1 cellular context compared by ENCODE assay signal in the genomic region with DNA sequence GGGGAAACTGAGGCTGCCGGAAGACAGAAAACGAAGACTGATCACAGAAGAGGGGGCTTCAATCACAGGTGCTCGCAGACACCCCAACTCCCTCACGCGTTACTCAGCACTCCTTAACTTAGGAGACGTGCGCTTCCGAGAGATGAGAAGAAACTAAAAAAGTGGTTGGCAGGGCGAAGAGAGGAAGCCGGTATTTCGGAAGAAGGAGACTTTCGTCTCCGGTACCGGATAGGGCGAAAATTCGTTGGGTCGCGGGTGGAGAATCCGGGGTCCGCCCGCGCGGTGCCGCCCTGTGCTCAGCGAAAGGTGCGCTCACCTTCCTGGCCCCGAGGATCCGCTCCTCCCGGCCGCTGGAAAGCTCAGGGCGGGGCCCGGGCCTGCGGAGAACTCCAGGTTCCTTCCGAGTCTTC.
A peak's percentile ranks its signal among the peaks of the same experiment; 100 is the strongest.
TF ChIP-seq lines count a peak whose summit lies in the region.

No MANE protein-coding gene starts in this region.

TF ChIP-seq in H1, 55 proteins besides CTCF, POLR2A, EP300 and RAD21 (continued from another document):
- TF ChIP-seq, protein P1, sequence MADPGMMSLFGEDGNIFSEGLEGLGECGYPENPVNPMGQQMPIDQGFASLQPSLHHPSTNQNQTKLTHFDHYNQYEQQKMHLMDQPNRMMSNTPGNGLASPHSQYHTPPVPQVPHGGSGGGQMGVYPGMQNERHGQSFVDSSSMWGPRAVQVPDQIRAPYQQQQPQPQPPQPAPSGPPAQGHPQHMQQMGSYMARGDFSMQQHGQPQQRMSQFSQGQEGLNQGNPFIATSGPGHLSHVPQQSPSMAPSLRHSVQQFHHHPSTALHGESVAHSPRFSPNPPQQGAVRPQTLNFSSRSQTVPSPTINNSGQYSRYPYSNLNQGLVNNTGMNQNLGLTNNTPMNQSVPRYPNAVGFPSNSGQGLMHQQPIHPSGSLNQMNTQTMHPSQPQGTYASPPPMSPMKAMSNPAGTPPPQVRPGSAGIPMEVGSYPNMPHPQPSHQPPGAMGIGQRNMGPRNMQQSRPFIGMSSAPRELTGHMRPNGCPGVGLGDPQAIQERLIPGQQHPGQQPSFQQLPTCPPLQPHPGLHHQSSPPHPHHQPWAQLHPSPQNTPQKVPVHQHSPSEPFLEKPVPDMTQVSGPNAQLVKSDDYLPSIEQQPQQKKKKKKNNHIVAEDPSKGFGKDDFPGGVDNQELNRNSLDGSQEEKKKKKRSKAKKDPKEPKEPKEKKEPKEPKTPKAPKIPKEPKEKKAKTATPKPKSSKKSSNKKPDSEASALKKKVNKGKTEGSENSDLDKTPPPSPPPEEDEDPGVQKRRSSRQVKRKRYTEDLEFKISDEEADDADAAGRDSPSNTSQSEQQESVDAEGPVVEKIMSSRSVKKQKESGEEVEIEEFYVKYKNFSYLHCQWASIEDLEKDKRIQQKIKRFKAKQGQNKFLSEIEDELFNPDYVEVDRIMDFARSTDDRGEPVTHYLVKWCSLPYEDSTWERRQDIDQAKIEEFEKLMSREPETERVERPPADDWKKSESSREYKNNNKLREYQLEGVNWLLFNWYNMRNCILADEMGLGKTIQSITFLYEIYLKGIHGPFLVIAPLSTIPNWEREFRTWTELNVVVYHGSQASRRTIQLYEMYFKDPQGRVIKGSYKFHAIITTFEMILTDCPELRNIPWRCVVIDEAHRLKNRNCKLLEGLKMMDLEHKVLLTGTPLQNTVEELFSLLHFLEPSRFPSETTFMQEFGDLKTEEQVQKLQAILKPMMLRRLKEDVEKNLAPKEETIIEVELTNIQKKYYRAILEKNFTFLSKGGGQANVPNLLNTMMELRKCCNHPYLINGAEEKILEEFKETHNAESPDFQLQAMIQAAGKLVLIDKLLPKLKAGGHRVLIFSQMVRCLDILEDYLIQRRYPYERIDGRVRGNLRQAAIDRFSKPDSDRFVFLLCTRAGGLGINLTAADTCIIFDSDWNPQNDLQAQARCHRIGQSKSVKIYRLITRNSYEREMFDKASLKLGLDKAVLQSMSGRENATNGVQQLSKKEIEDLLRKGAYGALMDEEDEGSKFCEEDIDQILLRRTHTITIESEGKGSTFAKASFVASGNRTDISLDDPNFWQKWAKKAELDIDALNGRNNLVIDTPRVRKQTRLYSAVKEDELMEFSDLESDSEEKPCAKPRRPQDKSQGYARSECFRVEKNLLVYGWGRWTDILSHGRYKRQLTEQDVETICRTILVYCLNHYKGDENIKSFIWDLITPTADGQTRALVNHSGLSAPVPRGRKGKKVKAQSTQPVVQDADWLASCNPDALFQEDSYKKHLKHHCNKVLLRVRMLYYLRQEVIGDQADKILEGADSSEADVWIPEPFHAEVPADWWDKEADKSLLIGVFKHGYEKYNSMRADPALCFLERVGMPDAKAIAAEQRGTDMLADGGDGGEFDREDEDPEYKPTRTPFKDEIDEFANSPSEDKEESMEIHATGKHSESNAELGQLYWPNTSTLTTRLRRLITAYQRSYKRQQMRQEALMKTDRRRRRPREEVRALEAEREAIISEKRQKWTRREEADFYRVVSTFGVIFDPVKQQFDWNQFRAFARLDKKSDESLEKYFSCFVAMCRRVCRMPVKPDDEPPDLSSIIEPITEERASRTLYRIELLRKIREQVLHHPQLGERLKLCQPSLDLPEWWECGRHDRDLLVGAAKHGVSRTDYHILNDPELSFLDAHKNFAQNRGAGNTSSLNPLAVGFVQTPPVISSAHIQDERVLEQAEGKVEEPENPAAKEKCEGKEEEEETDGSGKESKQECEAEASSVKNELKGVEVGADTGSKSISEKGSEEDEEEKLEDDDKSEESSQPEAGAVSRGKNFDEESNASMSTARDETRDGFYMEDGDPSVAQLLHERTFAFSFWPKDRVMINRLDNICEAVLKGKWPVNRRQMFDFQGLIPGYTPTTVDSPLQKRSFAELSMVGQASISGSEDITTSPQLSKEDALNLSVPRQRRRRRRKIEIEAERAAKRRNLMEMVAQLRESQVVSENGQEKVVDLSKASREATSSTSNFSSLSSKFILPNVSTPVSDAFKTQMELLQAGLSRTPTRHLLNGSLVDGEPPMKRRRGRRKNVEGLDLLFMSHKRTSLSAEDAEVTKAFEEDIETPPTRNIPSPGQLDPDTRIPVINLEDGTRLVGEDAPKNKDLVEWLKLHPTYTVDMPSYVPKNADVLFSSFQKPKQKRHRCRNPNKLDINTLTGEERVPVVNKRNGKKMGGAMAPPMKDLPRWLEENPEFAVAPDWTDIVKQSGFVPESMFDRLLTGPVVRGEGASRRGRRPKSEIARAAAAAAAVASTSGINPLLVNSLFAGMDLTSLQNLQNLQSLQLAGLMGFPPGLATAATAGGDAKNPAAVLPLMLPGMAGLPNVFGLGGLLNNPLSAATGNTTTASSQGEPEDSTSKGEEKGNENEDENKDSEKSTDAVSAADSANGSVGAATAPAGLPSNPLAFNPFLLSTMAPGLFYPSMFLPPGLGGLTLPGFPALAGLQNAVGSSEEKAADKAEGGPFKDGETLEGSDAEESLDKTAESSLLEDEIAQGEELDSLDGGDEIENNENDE (IDR thresholded peaks at IDR 0.05; ENCODE audit: insufficient replicate concordance, low read length), result no peak
- TF ChIP-seq RNF2 (IDR thresholded peaks at IDR 0.05; ENCODE audit: borderline replicate concordance, low read depth, low read length, missing control alignments, poor library complexity, severe bottlenecking) (peak; percentile 53), TAF7 (optimal IDR thresholded peaks at IDR 0.05; ENCODE audit: borderline replicate concordance, low read depth, low read length) (no peak)
